In the genomic region with DNA sequence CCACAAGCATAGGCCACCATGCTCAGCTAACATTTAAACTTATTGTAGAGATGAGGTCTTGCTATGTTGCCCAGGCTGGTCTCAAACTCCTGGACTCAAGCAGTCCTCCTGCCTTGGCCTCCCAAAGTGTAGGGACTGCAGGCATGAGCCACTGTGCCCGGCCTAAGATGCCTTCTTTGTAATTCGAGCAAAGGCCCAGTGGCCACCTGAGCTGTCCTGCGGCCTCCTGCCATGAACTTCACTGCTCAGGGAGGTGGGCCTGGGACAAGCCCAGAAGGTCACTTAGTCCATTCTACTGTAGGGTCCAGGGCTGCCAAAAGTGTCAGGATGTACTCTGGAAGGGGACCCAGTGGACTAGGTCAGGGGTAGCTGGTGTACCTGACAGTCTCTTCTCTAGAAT, we compare ENCODE assay signal across 11 cellular contexts. TPM values are rescaled to one million over a fixed set of nuclear protein-coding genes. Genes with fewer than 3 reads are reported as not detected.
DNase-seq lines count a peak whose midpoint lies in the region; ATAC-seq and TF ChIP-seq lines count a peak whose summit lies in the region.
"Had no signal": no experiment of that assay in that cellular context is flagged by ENCODE, and none has a peak within 500 bp of the region (broad histone marks: within the 10 kb centered on the region; RNA-seq: fewer than 3 reads in every experiment).

No MANE protein-coding gene starts in this region.

- no peak overlapping the region for H3K4me2 ChIP-seq in mammary epithelial cell (ENCODE audit: insufficient read depth, low read depth, low read length)
- H3K4me2 ChIP-seq: BLaER1 had no signal

- no peak overlapping the region for H3K9ac ChIP-seq in mammary epithelial cell (ENCODE audit: insufficient read depth, low read length)
- H3K9ac ChIP-seq: BLaER1 had no signal

- no TSS peak for BruUV-seq in MCF 10A (replicated peaks; lab: Mats Ljungman, UMichigan)
- BruUV-seq in mammary epithelial cell (replicated peaks; lab: Mats Ljungman, UMichigan): no TSS peak

- intact Hi-C loops in MCF 10A (cut with micrococcal nuclease) (loop anchor here (10.0 kb wide), 2 partner anchors 651 to 1071 kb away; no protein-coding TSS in a partner anchor), mammary epithelial cell (cut with micrococcal nuclease) (loop anchor here (2.0 to 10.0 kb wide), 2 partner anchors 281 to 1755 kb away; no protein-coding TSS in a partner anchor), left ventricle myocardium superior (cut with micrococcal nuclease) (no loop called here)

- no peaks in the 10 kb centered on the region for H3K36me3 ChIP-seq in mammary epithelial cell (ENCODE audit: insufficient read depth, low read length)
- H3K36me3 ChIP-seq: BLaER1 had no signal

- no peak overlapping the region for H3K27ac ChIP-seq in mammary epithelial cell (ENCODE audit: insufficient read depth, low read depth, low read length)

- dilution Hi-C loops in mammary epithelial cell (cut with HindIII; ENCODE audit: low sequenced_read_pairs): no loop called here

- no peaks in the 10 kb centered on the region for H3K4me1 Mint-ChIP-seq in MCF 10A (ENCODE audit: insufficient read depth, unreplicated experiment)
- peaks cover 4% of the 10 kb centered on the region for H3K4me1 Mint-ChIP-seq in osteocyte (ENCODE audit: unreplicated experiment)
- H3K4me1 Mint-ChIP-seq: CD4-positive, alpha-beta memory T cell had no signal

- DNase-seq in MCF 10A (ENCODE audit: unreplicated experiment) (no peak), mammary epithelial cell (no peak), iPS-NIHi7 (ENCODE audit: extremely low spot score) (peak; percentile 1), osteocyte (ENCODE audit: extremely low spot score, unreplicated experiment) (peak; percentile 54), left ventricle myocardium superior (no peak), H4 (ENCODE audit: low spot score) (no peak)
- DNase-seq: GOT3 had no signal

- no peaks in the 10 kb centered on the region for H3K79me2 ChIP-seq in mammary epithelial cell (ENCODE audit: insufficient read depth, low read length)

- H2AFZ ChIP-seq in mammary epithelial cell (ENCODE audit: low read depth, low read length): no peak overlapping the region

- H3K4me3 ChIP-seq in mammary epithelial cell (replicated peaks in 1 of 3; ENCODE audit: insufficient read depth in 1 of 3, low read depth in 2 of 3, low read length in 3 of 3): no peak overlapping the region
- H3K4me3 ChIP-seq: BLaER1, K562 had no signal

- H3K9me3 Mint-ChIP-seq in MCF 10A (ENCODE audit: unreplicated experiment) (no peaks in the 10 kb centered on the region), osteocyte (ENCODE audit: unreplicated experiment) (no peaks in the 10 kb centered on the region)
- H3K9me3 Mint-ChIP-seq: CD4-positive, alpha-beta memory T cell had no signal

- TF ChIP-seq CTCF in MCF 10A (IDR thresholded peaks at IDR 0.05; ENCODE audit: unreplicated experiment): no peak
- no peak for TF ChIP-seq CTCF in mammary epithelial cell (conservative IDR thresholded peaks at IDR 0.05 in 1 of 2, IDR thresholded peaks at IDR 0.05 in 1 of 2; ENCODE audit: extremely low read depth in 1 of 2, insufficient read depth in 1 of 2, low read depth in 1 of 2, low read length in 2 of 2)
- no peak for TF ChIP-seq CTCF in osteocyte (IDR thresholded peaks at IDR 0.05)

- in situ Hi-C loops in mammary epithelial cell (cut with MboI; ENCODE audit: low sequenced_read_pairs in 2 of 2): loop anchor here (10.0 kb wide), 2 partner anchors 111 to 341 kb away; no protein-coding TSS in a partner anchor

- no peaks in the 10 kb centered on the region for H3K4me1 ChIP-seq in mammary epithelial cell (ENCODE audit: insufficient read depth, low read length)

- H3K4me3 Mint-ChIP-seq in MCF 10A (ENCODE audit: unreplicated experiment) (no peak overlapping the region), osteocyte (ENCODE audit: unreplicated experiment) (no peak overlapping the region)
- H3K4me3 Mint-ChIP-seq: CD4-positive, alpha-beta memory T cell had no signal

- ATAC-seq in left ventricle myocardium superior (no peak), GM18907 (IDR thresholded peaks at IDR 0.05; ENCODE audit: unreplicated experiment) (no peak)

- no peaks in the 10 kb centered on the region for H3K9me3 ChIP-seq in mammary epithelial cell (replicated peaks; ENCODE audit: insufficient read depth, low read length)
- H3K9me3 ChIP-seq: BLaER1 had no signal

- POLR2A ChIA-PET in MCF 10A (lab: Yijun Ruan, JAX): no interaction called here

- 89% methylated on average over 3 of the region's 3 CpGs for WGBS in mammary epithelial cell (ENCODE audit: low coverage, missing lambda C conversion rate)

- CTCF ChIA-PET in MCF 10A (lab: Yijun Ruan, JAX) (interaction anchor here (0.6 to 8.6 kb wide), 34 partner anchors 9 to 1926 kb away, joined by 3 to 98 read pairs (median 4); a partner anchor contains a TSS), mammary epithelial cell (lab: Charles Lee; ENCODE audit: low non-redundant PET) (no interaction called here)

- H3K27ac Mint-ChIP-seq in MCF 10A (ENCODE audit: low read depth, unreplicated experiment) (peak overlapping the region; percentile 76), osteocyte (ENCODE audit: unreplicated experiment) (no peak overlapping the region)
- H3K27ac Mint-ChIP-seq: CD4-positive, alpha-beta memory T cell had no signal

- H3K36me3 Mint-ChIP-seq in MCF 10A (ENCODE audit: insufficient read depth, unreplicated experiment) (no peaks in the 10 kb centered on the region), osteocyte (ENCODE audit: unreplicated experiment) (peaks cover 3% of the 10 kb centered on the region)
- H3K36me3 Mint-ChIP-seq: CD4-positive, alpha-beta memory T cell had no signal

- no peaks in the 10 kb centered on the region for H4K20me1 ChIP-seq in mammary epithelial cell (ENCODE audit: insufficient read depth, low read length)
- H4K20me1 ChIP-seq: BLaER1 had no signal

- no peaks in the 10 kb centered on the region for H3K27me3 ChIP-seq in mammary epithelial cell (ENCODE audit: insufficient read depth, low read length)
- H3K27me3 ChIP-seq: BLaER1 had no signal

- H3K27me3 Mint-ChIP-seq in MCF 10A (ENCODE audit: insufficient read depth, unreplicated experiment) (no peaks in the 10 kb centered on the region), osteocyte (ENCODE audit: unreplicated experiment) (no peaks in the 10 kb centered on the region)
- H3K27me3 Mint-ChIP-seq: CD4-positive, alpha-beta memory T cell had no signal

RNA-seq across cellular contexts. Expression of a gene that starts 30.5 kb away (rescaled TPM):
- 65.2 and 75.2 TPM in 2 replicates for total RNA-seq in MCF 10A (2022)
- total RNA-seq in mammary epithelial cell: 10 to 100 TPM; 32.3 to 62.9 TPM
- polyA plus RNA-seq in mammary epithelial cell: 35.5 TPM
- polyA minus RNA-seq in mammary epithelial cell: 59.6 TPM
- total RNA-seq in osteocyte: 57.0 and 59.3 TPM in 2 replicates
- total RNA-seq in left ventricle myocardium superior: 43.1 TPM
- total RNA-seq in H4 (2014; rRNA removed; shearing (Covaris generic)): 25.0 and 40.0 TPM in 2 replicates

RNA-seq across cellular contexts. Expression of a gene that starts 30.7 kb away (rescaled TPM):
- 17.4 and 18.6 TPM in 2 replicates for total RNA-seq in MCF 10A (2022)
- total RNA-seq in mammary epithelial cell: 10 to 100 TPM in 1 of 2 donors, 1 to 10 TPM in 1; 7.5 to 16.3 TPM
- 10.2 TPM for polyA plus RNA-seq in mammary epithelial cell
- polyA minus RNA-seq in mammary epithelial cell: 5.8 TPM
- total RNA-seq in osteocyte: 10.0 and 11.5 TPM in 2 replicates
- 5.4 TPM for total RNA-seq in left ventricle myocardium superior
- total RNA-seq in H4 (2014; rRNA removed; shearing (Covaris generic)): 7.5 and 13.4 TPM in 2 replicates

RNA-seq across cellular contexts. Expression of a gene that starts 47.8 kb away (rescaled TPM):
- total RNA-seq in MCF 10A (2022): 1.4 TPM in 2 replicates
- total RNA-seq in mammary epithelial cell: under 1 TPM; under 0.01 to 0.49 TPM
- polyA plus RNA-seq in mammary epithelial cell: 0.07 TPM
- polyA minus RNA-seq in mammary epithelial cell: 4.2 TPM
- total RNA-seq in osteocyte: 2.2 and 2.8 TPM in 2 replicates
- not detected for total RNA-seq in left ventricle myocardium superior
- total RNA-seq in H4 (2014; rRNA removed; shearing (Covaris generic)): not detected in 2 replicates
- polyA plus RNA-seq: CD4-positive, alpha-beta memory T cell had no signal

Comparison
In these comparisons a context has a peak if more than half of its experiments do, and no peak if none do; other contexts are left out.
1. DNase-seq: peak in iPS-NIHi7 (single experiment) and osteocyte (single experiment); none in MCF 10A (single experiment), mammary epithelial cell (single experiment), left ventricle myocardium superior (single experiment) and H4 (single experiment).